ENCODE assay signal across 9 cellular contexts in the genomic region with DNA sequence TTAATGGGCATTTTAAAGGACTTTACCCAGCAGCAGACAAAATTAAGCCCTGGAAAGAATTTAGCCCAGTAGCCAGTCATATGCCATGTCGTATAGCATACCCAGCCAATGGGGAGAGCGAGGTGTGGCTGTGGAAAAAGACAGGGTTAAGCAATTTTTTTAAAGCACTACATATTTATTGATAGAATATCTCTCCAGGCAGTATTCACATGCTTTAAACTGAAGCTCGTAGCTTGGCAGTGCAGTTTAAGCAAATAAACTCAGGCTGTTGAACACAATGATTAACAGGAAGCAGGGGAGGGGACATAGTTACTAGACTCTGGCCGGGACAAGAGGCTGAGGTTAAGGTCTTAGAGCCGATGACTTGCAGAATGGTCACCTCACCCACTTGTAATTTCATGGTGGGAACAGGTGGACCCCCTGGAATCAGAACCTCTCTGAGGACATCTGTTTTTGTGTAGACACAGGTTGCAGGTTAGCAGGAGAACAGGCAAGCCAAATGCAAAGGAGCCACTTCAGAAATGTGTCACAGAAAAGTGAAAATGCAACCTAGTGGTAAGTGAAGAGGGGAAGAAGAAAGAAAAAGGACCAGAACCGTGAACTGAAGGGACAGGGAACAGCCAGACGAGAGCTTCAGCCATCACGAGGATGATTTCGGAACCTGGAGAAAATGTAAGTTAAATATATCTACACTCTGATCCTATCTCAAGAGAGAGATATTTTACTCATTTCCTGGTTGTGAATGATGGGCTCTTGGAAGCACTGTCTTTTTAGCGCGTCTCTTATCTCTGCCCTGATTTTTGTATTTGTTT. TPM values are rescaled to one million over a fixed set of nuclear protein-coding genes. Genes with fewer than 3 reads are reported as not detected.
DNase-seq lines count a peak whose midpoint lies in the region; ATAC-seq lines count a peak whose summit lies in the region.
"Had no signal": no experiment of that assay in that cellular context is flagged by ENCODE, and none has a peak within 500 bp of the region (broad histone marks: within the 10 kb centered on the region; RNA-seq: fewer than 3 reads in every experiment).

No MANE protein-coding gene starts in this region.

- peak overlapping the region; percentile 9 to 38 (median 17) for H3K4me3 ChIP-seq in skin epidermis
- H3K4me3 ChIP-seq: cardiac muscle cell had no signal

- H3K4me3 Mint-ChIP-seq in activated CD4-positive, alpha-beta T cell treated with anti-CD3 and anti-CD28 coated beads for 36 hours = peak overlapping the region; percentile 76
- H3K4me3 Mint-ChIP-seq in activated CD8-positive, alpha-beta memory T cell treated with anti-CD3 and anti-CD28 coated beads, Interleukin-2, amount 10 ng/mL, durations not matched to agents 7 days and 5 days = peak overlapping the region; percentile 80

- CTCF ChIA-PET in activated CD4-positive, alpha-beta T cell treated with anti-CD3 and anti-CD28 coated beads for 36 hours (lab: Charles Lee) = interaction anchor here (0.7 to 2.4 kb wide), 4 partner anchors 14 to 423 kb away, joined by 3 to 7 read pairs (median 4); no protein-coding TSS in a partner anchor
- CTCF ChIA-PET in activated CD8-positive, alpha-beta memory T cell treated with anti-CD3 and anti-CD28 coated beads, Interleukin-2, amount 10 ng/mL, durations not matched to agents 7 days and 5 days (lab: Charles Lee) = interaction anchor here (1.0 kb wide), 1 partner anchor 18 kb away, joined by 3 read pairs; no protein-coding TSS in a partner anchor

- peak overlapping the region in 15 of 21 experiments; percentile 3 to 70 (median 56) for H3K27ac ChIP-seq in skin epidermis
- H3K27ac ChIP-seq: cardiac muscle cell had no signal

- H3K27ac Mint-ChIP-seq in activated CD4-positive, alpha-beta T cell treated with anti-CD3 and anti-CD28 coated beads for 36 hours = peak overlapping the region; percentile 86
- peak overlapping the region; percentile 77 for H3K27ac Mint-ChIP-seq in activated CD8-positive, alpha-beta memory T cell treated with anti-CD3 and anti-CD28 coated beads, Interleukin-2, amount 10 ng/mL, durations not matched to agents 7 days and 5 days

- POLR2A ChIA-PET in activated CD4-positive, alpha-beta T cell treated with anti-CD3 and anti-CD28 coated beads for 36 hours (lab: Charles Lee) = no interaction called here

- H3K27me3 Mint-ChIP-seq in activated CD4-positive, alpha-beta T cell treated with anti-CD3 and anti-CD28 coated beads for 36 hours = peaks cover 3% of the 10 kb centered on the region
- H3K27me3 Mint-ChIP-seq in activated CD8-positive, alpha-beta memory T cell treated with anti-CD3 and anti-CD28 coated beads, Interleukin-2, amount 10 ng/mL, durations not matched to agents 7 days and 5 days = peaks cover 32% of the 10 kb centered on the region

- peak; percentile 48 for DNase-seq in activated CD4-positive, alpha-beta T cell treated with anti-CD3 and anti-CD28 coated beads for 36 hours
- no peak for DNase-seq in activated CD4-positive, alpha-beta T cell treated with anti-CD3 and anti-CD28 coated beads for 1 hour
- peak; percentile 85 for DNase-seq in NAMALWA (ENCODE audit: low spot score)
- DNase-seq in activated CD8-positive, alpha-beta memory T cell treated with anti-CD3 and anti-CD28 coated beads, Interleukin-2, amount 10 ng/mL, durations not matched to agents 7 days and 5 days = peak; percentile 55
- DNase-seq in left cardiac atrium = no peak
- no peak for DNase-seq in D341Med (ENCODE audit: low spot score)

- no peaks in the 10 kb centered on the region for H3K36me3 Mint-ChIP-seq in activated CD4-positive, alpha-beta T cell treated with anti-CD3 and anti-CD28 coated beads for 36 hours (ENCODE audit: low read depth)
- peaks cover 6% of the 10 kb centered on the region for H3K36me3 Mint-ChIP-seq in activated CD8-positive, alpha-beta memory T cell treated with anti-CD3 and anti-CD28 coated beads, Interleukin-2, amount 10 ng/mL, durations not matched to agents 7 days and 5 days

- intact Hi-C loops in activated CD4-positive, alpha-beta T cell treated with anti-CD3 and anti-CD28 coated beads for 36 hours (cut with DNase I, micrococcal nuclease) = loop anchor here (1.0 to 2.0 kb wide), 4 partner anchors 166 to 310 kb away; a partner anchor contains a TSS
- intact Hi-C loops in left cardiac atrium (cut with DNase I) = no loop called here

- H3K9me3 Mint-ChIP-seq in activated CD4-positive, alpha-beta T cell treated with anti-CD3 and anti-CD28 coated beads for 36 hours (ENCODE audit: low read depth) = no peaks in the 10 kb centered on the region
- no peaks in the 10 kb centered on the region for H3K9me3 Mint-ChIP-seq in activated CD8-positive, alpha-beta memory T cell treated with anti-CD3 and anti-CD28 coated beads, Interleukin-2, amount 10 ng/mL, durations not matched to agents 7 days and 5 days (ENCODE audit: low read depth)

- peak; percentile 85 for ATAC-seq in activated CD4-positive, alpha-beta T cell treated with anti-CD3 and anti-CD28 coated beads for 36 hours
- ATAC-seq in HG02588 (IDR thresholded peaks at IDR 0.05; ENCODE audit: unreplicated experiment) (peak; percentile 56), left cardiac atrium (peak; percentile 45 to 53)
- peak; percentile 87 for ATAC-seq in activated CD8-positive, alpha-beta memory T cell treated with anti-CD3 and anti-CD28 coated beads, Interleukin-2, amount 10 ng/mL, durations not matched to agents 7 days and 5 days

- H3K4me1 Mint-ChIP-seq in activated CD4-positive, alpha-beta T cell treated with anti-CD3 and anti-CD28 coated beads for 36 hours = peaks cover 58% of the 10 kb centered on the region
- peaks cover 39% of the 10 kb centered on the region for H3K4me1 Mint-ChIP-seq in activated CD8-positive, alpha-beta memory T cell treated with anti-CD3 and anti-CD28 coated beads, Interleukin-2, amount 10 ng/mL, durations not matched to agents 7 days and 5 days

RNA-seq across cellular contexts. Expression of a gene that starts 7.2 kb away (rescaled TPM):
- total RNA-seq in activated CD4-positive, alpha-beta T cell treated with anti-CD3 and anti-CD28 coated beads for 36 hours = 1 to 10 TPM; 1.6 to 2.2 TPM
- total RNA-seq in activated CD8-positive, alpha-beta memory T cell treated with anti-CD3 and anti-CD28 coated beads, Interleukin-2, amount 10 ng/mL, durations not matched to agents 7 days and 5 days = 1 to 10 TPM; 2.2 to 4.3 TPM
- total RNA-seq in left cardiac atrium = 1 to 10 TPM; 3.5 to 4.1 TPM

Comparison
In these comparisons a context has a peak if more than half of its experiments do, and no peak if none do; other contexts are left out.
1. DNase-seq: peak in activated CD4-positive, alpha-beta T cell treated with anti-CD3 and anti-CD28 coated beads for 36 hours (single experiment), NAMALWA (single experiment) and activated CD8-positive, alpha-beta memory T cell treated with anti-CD3 and anti-CD28 coated beads, Interleukin-2, amount 10 ng/mL, durations not matched to agents 7 days and 5 days (single experiment); none in activated CD4-positive, alpha-beta T cell treated with anti-CD3 and anti-CD28 coated beads for 1 hour (single experiment), left cardiac atrium (single experiment) and D341Med (single experiment).
2. intact Hi-C loops: an anchor here in activated CD4-positive, alpha-beta T cell treated with anti-CD3 and anti-CD28 coated beads for 36 hours (1.0 to 2.0 kb wide); none called in left cardiac atrium.
3. Peak in every context shown above with its lines, with median percentiles within 50 percentile points of each other: ATAC-seq.